12 cellular contexts compared by ENCODE assay signal in the genomic region with DNA sequence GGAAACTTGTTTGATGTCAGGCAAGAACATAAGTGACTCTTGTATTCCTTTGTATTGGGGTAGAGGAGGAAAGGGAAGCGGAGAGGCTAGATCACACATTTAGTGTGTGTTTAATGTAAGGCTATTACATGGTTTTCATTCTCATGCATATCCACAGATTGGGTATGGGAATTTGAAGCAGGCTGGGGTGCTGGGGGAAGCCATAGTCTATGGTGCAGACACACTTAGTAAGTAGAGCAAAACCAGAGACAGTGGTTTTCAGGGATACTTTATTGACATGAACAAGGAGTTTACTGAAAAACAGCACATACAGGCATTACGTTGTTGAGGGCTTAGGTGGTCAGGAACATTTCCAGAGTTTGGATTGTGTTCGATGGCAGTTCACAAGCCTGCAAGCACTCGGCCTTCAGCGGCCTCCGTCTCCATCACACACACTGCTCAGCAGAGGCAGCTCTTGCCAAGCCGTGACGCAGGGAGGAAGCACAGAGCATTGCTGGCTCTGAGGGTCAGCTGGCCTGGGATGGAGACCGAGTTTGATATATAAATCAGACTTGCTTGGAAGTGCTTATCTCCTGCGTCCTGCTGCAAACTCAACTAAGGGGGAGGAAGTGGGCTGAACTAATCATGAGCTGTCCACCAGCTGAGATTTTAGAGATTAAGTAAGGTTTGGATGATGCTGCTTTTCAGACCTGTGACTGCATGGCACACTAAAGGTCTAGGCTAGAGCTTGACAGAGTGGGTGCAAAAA. TPM values are rescaled to one million over a fixed set of nuclear protein-coding genes. Genes with fewer than 3 reads are reported as not detected.
DNase-seq lines count a peak whose midpoint lies in the region; ATAC-seq, FAIRE-seq and TF ChIP-seq lines count a peak whose summit lies in the region.
"Had no signal": no experiment of that assay in that cellular context is flagged by ENCODE, and none has a peak within 500 bp of the region (broad histone marks: within the 10 kb centered on the region; RNA-seq: fewer than 3 reads in every experiment).

No MANE protein-coding gene starts in this region.

- no peaks in the 10 kb centered on the region for H3K9me3 Mint-ChIP-seq in WTC11
- H3K9me3 Mint-ChIP-seq in stimulated activated memory B cell treated with anti-CD40 and anti-IgM and Interleukin-4, amounts not matched to agents 10 μg/mL and 1 μg/mL and 100 μg/mL, for 72 hours: no peaks in the 10 kb centered on the region
- H3K9me3 Mint-ChIP-seq in activated CD4-positive, alpha-beta memory T cell treated with anti-CD3 and anti-CD28 coated beads, Interleukin-2, amount 10 ng/mL, durations not matched to agents 7 days and 5 days: no peaks in the 10 kb centered on the region
- H3K9me3 Mint-ChIP-seq: T-cell had no signal

- no peaks in the 10 kb centered on the region for H3K36me3 Mint-ChIP-seq in WTC11
- H3K36me3 Mint-ChIP-seq in stimulated activated memory B cell treated with anti-CD40 and anti-IgM and Interleukin-4, amounts not matched to agents 10 μg/mL and 1 μg/mL and 100 μg/mL, for 72 hours: no peaks in the 10 kb centered on the region
- peaks cover 20% of the 10 kb centered on the region for H3K36me3 Mint-ChIP-seq in activated CD4-positive, alpha-beta memory T cell treated with anti-CD3 and anti-CD28 coated beads, Interleukin-2, amount 10 ng/mL, durations not matched to agents 7 days and 5 days (ENCODE audit: low read depth)

- FAIRE-seq in GM12891 (lab: Jason Lieb, UNC): no peak

- TF ChIP-seq CTCF in WTC11 (IDR thresholded peaks at IDR 0.05): no peak

- intact Hi-C loops in Right ventricle myocardium superior (cut with DNase I): no loop called here
- intact Hi-C loops in posterior vena cava (cut with DNase I): no loop called here

- peak; percentile 39; the same call in 1 of the 2 replicates for ATAC-seq in WTC11
- ATAC-seq in Right ventricle myocardium superior (ENCODE audit: poor library complexity): peak; percentile 81
- ATAC-seq in stimulated activated memory B cell treated with anti-CD40 and anti-IgM and Interleukin-4, amounts not matched to agents 10 μg/mL and 1 μg/mL and 100 μg/mL, for 72 hours: no peak
- no peak for ATAC-seq in GM21360 (IDR thresholded peaks at IDR 0.05; ENCODE audit: unreplicated experiment)
- ATAC-seq: T-cell had no signal

- 0 out of 2 replicates have a peak, but pooled peaks cover 3% of the 10 kb centered on the region for H3K4me1 Mint-ChIP-seq in WTC11
- H3K4me1 Mint-ChIP-seq in stimulated activated memory B cell treated with anti-CD40 and anti-IgM and Interleukin-4, amounts not matched to agents 10 μg/mL and 1 μg/mL and 100 μg/mL, for 72 hours: no peaks in the 10 kb centered on the region
- H3K4me1 Mint-ChIP-seq in activated CD4-positive, alpha-beta memory T cell treated with anti-CD3 and anti-CD28 coated beads, Interleukin-2, amount 10 ng/mL, durations not matched to agents 7 days and 5 days: no peaks in the 10 kb centered on the region
- H3K4me1 Mint-ChIP-seq: T-cell had no signal

- no peak overlapping the region for H3K4me3 Mint-ChIP-seq in WTC11
- no peak overlapping the region for H3K4me3 Mint-ChIP-seq in stimulated activated memory B cell treated with anti-CD40 and anti-IgM and Interleukin-4, amounts not matched to agents 10 μg/mL and 1 μg/mL and 100 μg/mL, for 72 hours
- no peak overlapping the region for H3K4me3 Mint-ChIP-seq in activated CD4-positive, alpha-beta memory T cell treated with anti-CD3 and anti-CD28 coated beads, Interleukin-2, amount 10 ng/mL, durations not matched to agents 7 days and 5 days
- H3K4me3 Mint-ChIP-seq: T-cell had no signal

- H3K27me3 Mint-ChIP-seq in WTC11 (ENCODE audit: low read depth): no peaks in the 10 kb centered on the region; the same call in 1 of the 2 replicates
- H3K27me3 Mint-ChIP-seq in stimulated activated memory B cell treated with anti-CD40 and anti-IgM and Interleukin-4, amounts not matched to agents 10 μg/mL and 1 μg/mL and 100 μg/mL, for 72 hours: peaks cover 17% of the 10 kb centered on the region
- peaks cover 14% of the 10 kb centered on the region for H3K27me3 Mint-ChIP-seq in activated CD4-positive, alpha-beta memory T cell treated with anti-CD3 and anti-CD28 coated beads, Interleukin-2, amount 10 ng/mL, durations not matched to agents 7 days and 5 days

- POLR2A ChIA-PET in WTC11 (lab: Charles Lee): no interaction called here
- POLR2A ChIA-PET in activated CD4-positive, alpha-beta memory T cell treated with anti-CD3 and anti-CD28 coated beads, Interleukin-2, amount 10 ng/mL, durations not matched to agents 7 days and 5 days (lab: Charles Lee): no interaction called here

- DNase-seq in GM12891 (ENCODE audit: insufficient read length, low spot score) (no peak), WTC11 (ENCODE audit: low spot score) (no peak), Right ventricle myocardium superior (peak; percentile 81), posterior vena cava (ENCODE audit: low spot score) (peak; percentile 90), HK-2 (ENCODE audit: unreplicated experiment) (no peak)
- no peak for DNase-seq in activated CD4-positive, alpha-beta memory T cell treated with anti-CD3 and anti-CD28 coated beads, Interleukin-2, amount 10 ng/mL, durations not matched to agents 7 days and 5 days
- DNase-seq: Caco-2, NCI-H510A, retina, T-cell had no signal

- no peak overlapping the region for H3K27ac Mint-ChIP-seq in WTC11
- H3K27ac Mint-ChIP-seq in stimulated activated memory B cell treated with anti-CD40 and anti-IgM and Interleukin-4, amounts not matched to agents 10 μg/mL and 1 μg/mL and 100 μg/mL, for 72 hours: no peak overlapping the region
- no peak overlapping the region for H3K27ac Mint-ChIP-seq in activated CD4-positive, alpha-beta memory T cell treated with anti-CD3 and anti-CD28 coated beads, Interleukin-2, amount 10 ng/mL, durations not matched to agents 7 days and 5 days
- H3K27ac Mint-ChIP-seq: T-cell had no signal

- CTCF ChIA-PET in WTC11 (lab: Charles Lee): interaction anchor here (1.0 to 1.2 kb wide), 4 partner anchors 12 to 82 kb away, joined by 4 to 5 read pairs (median 4); no protein-coding TSS in a partner anchor
- CTCF ChIA-PET in activated CD4-positive, alpha-beta memory T cell treated with anti-CD3 and anti-CD28 coated beads, Interleukin-2, amount 10 ng/mL, durations not matched to agents 7 days and 5 days (lab: Charles Lee): no interaction called here

- 0 out of 2 replicates have a peak, but pooled peaks have one; percentile 4 for TF ChIP-seq POLR2A in GM12891 (IDR thresholded peaks at IDR 0.05; ENCODE audit: low read depth, low read length)

TF ChIP-seq in GM12891, 5 proteins besides CTCF, POLR2A, EP300 and RAD21:
- TF ChIP-seq SPI1 (IDR thresholded peaks at IDR 0.05; ENCODE audit: low read depth, low read length) (no peak; the same call in 1 of the 2 replicates), PAX5 (IDR thresholded peaks at IDR 0.05; ENCODE audit: insufficient read depth, low read length, severe bottlenecking) (no peak), POLR2AphosphoS5 (IDR thresholded peaks at IDR 0.05; ENCODE audit: low read depth, low read length) (peak; percentile 38; the same call in 1 of the 2 replicates), TAF1 (IDR thresholded peaks at IDR 0.05; ENCODE audit: low read depth, low read length) (no peak)

TF ChIP-seq in WTC11, 78 proteins besides CTCF, POLR2A, EP300 and RAD21:
- TF ChIP-seq, protein P1, sequence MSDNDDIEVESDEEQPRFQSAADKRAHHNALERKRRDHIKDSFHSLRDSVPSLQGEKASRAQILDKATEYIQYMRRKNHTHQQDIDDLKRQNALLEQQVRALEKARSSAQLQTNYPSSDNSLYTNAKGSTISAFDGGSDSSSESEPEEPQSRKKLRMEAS (CRISPR knock-in tag; IDR thresholded peaks at IDR 0.05): no peak
- TF ChIP-seq ZNF317 (CRISPR knock-in tag; IDR thresholded peaks at IDR 0.05; ENCODE audit: borderline replicate concordance, low read depth) (no peak), ZNF416 (CRISPR knock-in tag; IDR thresholded peaks at IDR 0.05) (no peak)
- TF ChIP-seq, protein P2, sequence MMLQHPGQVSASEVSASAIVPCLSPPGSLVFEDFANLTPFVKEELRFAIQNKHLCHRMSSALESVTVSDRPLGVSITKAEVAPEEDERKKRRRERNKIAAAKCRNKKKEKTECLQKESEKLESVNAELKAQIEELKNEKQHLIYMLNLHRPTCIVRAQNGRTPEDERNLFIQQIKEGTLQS (CRISPR knock-in tag; conservative IDR thresholded peaks at IDR 0.05): no peak
- TF ChIP-seq, protein P3, sequence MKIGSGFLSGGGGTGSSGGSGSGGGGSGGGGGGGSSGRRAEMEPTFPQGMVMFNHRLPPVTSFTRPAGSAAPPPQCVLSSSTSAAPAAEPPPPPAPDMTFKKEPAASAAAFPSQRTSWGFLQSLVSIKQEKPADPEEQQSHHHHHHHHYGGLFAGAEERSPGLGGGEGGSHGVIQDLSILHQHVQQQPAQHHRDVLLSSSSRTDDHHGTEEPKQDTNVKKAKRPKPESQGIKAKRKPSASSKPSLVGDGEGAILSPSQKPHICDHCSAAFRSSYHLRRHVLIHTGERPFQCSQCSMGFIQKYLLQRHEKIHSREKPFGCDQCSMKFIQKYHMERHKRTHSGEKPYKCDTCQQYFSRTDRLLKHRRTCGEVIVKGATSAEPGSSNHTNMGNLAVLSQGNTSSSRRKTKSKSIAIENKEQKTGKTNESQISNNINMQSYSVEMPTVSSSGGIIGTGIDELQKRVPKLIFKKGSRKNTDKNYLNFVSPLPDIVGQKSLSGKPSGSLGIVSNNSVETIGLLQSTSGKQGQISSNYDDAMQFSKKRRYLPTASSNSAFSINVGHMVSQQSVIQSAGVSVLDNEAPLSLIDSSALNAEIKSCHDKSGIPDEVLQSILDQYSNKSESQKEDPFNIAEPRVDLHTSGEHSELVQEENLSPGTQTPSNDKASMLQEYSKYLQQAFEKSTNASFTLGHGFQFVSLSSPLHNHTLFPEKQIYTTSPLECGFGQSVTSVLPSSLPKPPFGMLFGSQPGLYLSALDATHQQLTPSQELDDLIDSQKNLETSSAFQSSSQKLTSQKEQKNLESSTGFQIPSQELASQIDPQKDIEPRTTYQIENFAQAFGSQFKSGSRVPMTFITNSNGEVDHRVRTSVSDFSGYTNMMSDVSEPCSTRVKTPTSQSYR (CRISPR knock-in tag; IDR thresholded peaks at IDR 0.05): no peak
- TF ChIP-seq, protein P4, sequence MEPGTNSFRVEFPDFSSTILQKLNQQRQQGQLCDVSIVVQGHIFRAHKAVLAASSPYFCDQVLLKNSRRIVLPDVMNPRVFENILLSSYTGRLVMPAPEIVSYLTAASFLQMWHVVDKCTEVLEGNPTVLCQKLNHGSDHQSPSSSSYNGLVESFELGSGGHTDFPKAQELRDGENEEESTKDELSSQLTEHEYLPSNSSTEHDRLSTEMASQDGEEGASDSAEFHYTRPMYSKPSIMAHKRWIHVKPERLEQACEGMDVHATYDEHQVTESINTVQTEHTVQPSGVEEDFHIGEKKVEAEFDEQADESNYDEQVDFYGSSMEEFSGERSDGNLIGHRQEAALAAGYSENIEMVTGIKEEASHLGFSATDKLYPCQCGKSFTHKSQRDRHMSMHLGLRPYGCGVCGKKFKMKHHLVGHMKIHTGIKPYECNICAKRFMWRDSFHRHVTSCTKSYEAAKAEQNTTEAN (CRISPR knock-in tag; IDR thresholded peaks at IDR 0.05): no peak

RNA-seq across cellular contexts. Expression of a gene that starts 25.3 kb away (rescaled TPM):
- polyA plus RNA-seq in GM12891 (2012; ENCODE audit: low read depth, missing spikeins): 0.04 TPM
- total RNA-seq in WTC11 (2021) (0.37 to 0.79 TPM (median 0.71 TPM) in 3 replicates), Right ventricle myocardium superior (0.56 TPM), posterior vena cava (1 to 10 TPM; 1.5 to 2.8 TPM)
- under 1 TPM in 1 of 2 experiments, not detected in 1; 0.03 TPM for total RNA-seq in activated CD4-positive, alpha-beta memory T cell treated with anti-CD3 and anti-CD28 coated beads, Interleukin-2, amount 10 ng/mL, durations not matched to agents 7 days and 5 days
- total RNA-seq: T-cell had no signal

Comparison
In these comparisons a context has a peak if more than half of its experiments do, and no peak if none do; other contexts are left out.
1. DNase-seq: peak in Right ventricle myocardium superior (single experiment) and posterior vena cava (single experiment); none in GM12891 (single experiment), WTC11 (single experiment), HK-2 (single experiment) and activated CD4-positive, alpha-beta memory T cell treated with anti-CD3 and anti-CD28 coated beads, Interleukin-2, amount 10 ng/mL, durations not matched to agents 7 days and 5 days (single experiment).
2. ATAC-seq: peak in WTC11 (single experiment) and Right ventricle myocardium superior (single experiment); none in stimulated activated memory B cell treated with anti-CD40 and anti-IgM and Interleukin-4, amounts not matched to agents 10 μg/mL and 1 μg/mL and 100 μg/mL, for 72 hours (single experiment) and GM21360 (single experiment).